8 cellular contexts compared by ENCODE assay signal in the genomic region with DNA sequence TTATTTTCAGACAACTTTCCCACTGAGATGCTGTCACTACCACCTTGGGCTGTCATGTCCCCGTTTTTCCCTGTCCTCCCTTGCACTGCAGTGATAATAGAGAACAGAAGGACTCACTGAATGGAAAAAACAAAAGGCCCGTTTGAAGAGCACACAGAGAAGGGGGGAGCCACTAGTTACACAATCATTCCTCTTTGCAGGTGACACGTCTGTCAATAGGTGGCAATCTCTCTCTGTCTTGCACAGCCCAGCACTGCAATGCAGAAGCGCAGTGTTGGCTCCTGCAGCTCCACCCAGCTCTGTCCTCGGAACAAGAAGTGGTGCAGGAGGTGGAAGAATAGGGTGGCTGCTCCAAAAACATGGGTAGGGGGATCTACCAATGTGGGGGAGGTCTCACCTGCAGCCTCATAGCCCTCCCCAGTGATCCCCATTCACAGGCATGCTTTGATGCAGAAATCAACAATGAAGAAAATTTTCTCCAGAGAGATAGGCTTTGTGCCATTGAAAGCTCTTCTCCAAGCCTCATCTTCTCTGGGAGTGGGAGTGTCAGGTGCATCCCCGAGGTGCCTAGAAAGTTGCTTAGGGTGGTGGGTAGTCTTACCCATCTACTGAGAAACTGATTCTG. TPM values are rescaled to one million over a fixed set of nuclear protein-coding genes. Genes with fewer than 3 reads are reported as not detected.
A peak's percentile ranks its signal among the peaks of the same experiment; 100 is the strongest.
DNase-seq lines count a peak whose midpoint lies in the region; ATAC-seq and TF ChIP-seq lines count a peak whose summit lies in the region.

No MANE protein-coding gene starts in this region.

- H3K9me3 Mint-ChIP-seq in activated CD4-positive, alpha-beta memory T cell treated with anti-CD3 and anti-CD28 coated beads, Interleukin-2, amount 10 ng/mL, durations not matched to agents 7 days and 5 days = no peaks in the 10 kb centered on the region
- peaks cover 2% of the 10 kb centered on the region for H3K9me3 Mint-ChIP-seq in glutamatergic neuron (ENCODE audit: unreplicated experiment)

- H3K9ac ChIP-seq in BLaER1 treated with 17β-estradiol and CSF1 and Interleukin-3, amounts not matched to agents 10 nM and 100 nM = no peak overlapping the region

- H3K27ac ChIP-seq in BLaER1 treated with 17β-estradiol and CSF1 and Interleukin-3, amounts not matched to agents 10 nM and 100 nM = no peak overlapping the region
- H3K27ac ChIP-seq in prostate gland = peak overlapping the region; percentile 72 to 78

- H3K4me1 Mint-ChIP-seq in activated CD4-positive, alpha-beta memory T cell treated with anti-CD3 and anti-CD28 coated beads, Interleukin-2, amount 10 ng/mL, durations not matched to agents 7 days and 5 days = peaks cover 19% of the 10 kb centered on the region
- peaks cover 24% of the 10 kb centered on the region for H3K4me1 Mint-ChIP-seq in glutamatergic neuron (ENCODE audit: low read depth, unreplicated experiment)

- H4K20me1 ChIP-seq in BLaER1 treated with 17β-estradiol and CSF1 and Interleukin-3, amounts not matched to agents 10 nM and 100 nM = no peaks in the 10 kb centered on the region

- TF ChIP-seq POLR2A in prostate gland (IDR thresholded peaks at IDR 0.05) = no peak

- H3K9me3 ChIP-seq in BLaER1 treated with 17β-estradiol and CSF1 and Interleukin-3, amounts not matched to agents 10 nM and 100 nM (replicated peaks in 1 of 11) = no peaks in the 10 kb centered on the region
- no peaks in the 10 kb centered on the region for H3K9me3 ChIP-seq in prostate gland

- H3K4me3 ChIP-seq in BLaER1 treated with 17β-estradiol and CSF1 and Interleukin-3, amounts not matched to agents 10 nM and 100 nM = no peak overlapping the region
- no peak overlapping the region for H3K4me3 ChIP-seq in prostate gland

- CTCF ChIA-PET in activated CD4-positive, alpha-beta memory T cell treated with anti-CD3 and anti-CD28 coated beads, Interleukin-2, amount 10 ng/mL, durations not matched to agents 7 days and 5 days (lab: Charles Lee) = interaction anchor here (1.0 to 4.6 kb wide), 9 partner anchors 69 to 612 kb away, joined by 3 to 97 read pairs (median 13); partner anchors contain the start of gene LRRC58

- peak overlapping the region in 6 of 11 experiments; percentile 3 to 14 (median 12); a peak in 3 of 22 replicates for H3K4me2 ChIP-seq in BLaER1 treated with 17β-estradiol and CSF1 and Interleukin-3, amounts not matched to agents 10 nM and 100 nM

- POLR2A ChIA-PET in activated CD4-positive, alpha-beta memory T cell treated with anti-CD3 and anti-CD28 coated beads, Interleukin-2, amount 10 ng/mL, durations not matched to agents 7 days and 5 days (lab: Charles Lee) = interaction anchor here (0.7 kb wide), 1 partner anchor 139 kb away, joined by 3 read pairs; no protein-coding TSS in a partner anchor

- intact Hi-C loops in prostate gland (cut with DNase I) = loop anchor here (2.0 to 5.0 kb wide), 4 partner anchors 88 to 327 kb away; partner anchors contain the start of gene GSK3B

- H3K27me3 ChIP-seq in BLaER1 treated with 17β-estradiol and CSF1 and Interleukin-3, amounts not matched to agents 10 nM and 100 nM = no peaks in the 10 kb centered on the region
- no peaks in the 10 kb centered on the region for H3K27me3 ChIP-seq in prostate gland (replicated peaks; ENCODE audit: insufficient read depth)

- H3K4me1 ChIP-seq in BLaER1 treated with 17β-estradiol and CSF1 and Interleukin-3, amounts not matched to agents 10 nM and 100 nM = peaks cover 14 to 25% (median 16%) of the 10 kb centered on the region in 10 experiments; a peak in 18 of 20 replicates
- peaks cover 35% of the 10 kb centered on the region for H3K4me1 ChIP-seq in prostate gland (replicated peaks)

- peak; percentile 41 for ATAC-seq in GM18520 (IDR thresholded peaks at IDR 0.05; ENCODE audit: unreplicated experiment)
- ATAC-seq in HG03103 (IDR thresholded peaks at IDR 0.05; ENCODE audit: low read depth, unreplicated experiment) = peak; percentile 50

- peaks cover 0 to 16% (median 0%) of the 10 kb centered on the region in 11 experiments; a peak in 5 of 22 replicates for H3K36me3 ChIP-seq in BLaER1 treated with 17β-estradiol and CSF1 and Interleukin-3, amounts not matched to agents 10 nM and 100 nM
- no peaks in the 10 kb centered on the region for H3K36me3 ChIP-seq in prostate gland

- WGBS in prostate gland = 12% methylated on average over 6 of the region's 6 CpGs

- H3K36me3 Mint-ChIP-seq in activated CD4-positive, alpha-beta memory T cell treated with anti-CD3 and anti-CD28 coated beads, Interleukin-2, amount 10 ng/mL, durations not matched to agents 7 days and 5 days (ENCODE audit: low read depth) = no peaks in the 10 kb centered on the region
- peaks cover 5% of the 10 kb centered on the region for H3K36me3 Mint-ChIP-seq in glutamatergic neuron (ENCODE audit: unreplicated experiment)

- H3K4me3 Mint-ChIP-seq in activated CD4-positive, alpha-beta memory T cell treated with anti-CD3 and anti-CD28 coated beads, Interleukin-2, amount 10 ng/mL, durations not matched to agents 7 days and 5 days = no peak overlapping the region
- no peak overlapping the region for H3K4me3 Mint-ChIP-seq in glutamatergic neuron (ENCODE audit: unreplicated experiment)

- DNase-seq in NCI-H2107 (lab: John Stamatoyannopoulos, UW) (peak; percentile 64), glutamatergic neuron (peak; percentile 42), prostate gland (ENCODE audit: low spot score) (peak; percentile 72), hepatic stellate cell (ENCODE audit: low spot score) (no peak)
- peak; percentile 35 for DNase-seq in activated CD4-positive, alpha-beta memory T cell treated with anti-CD3 and anti-CD28 coated beads, Interleukin-2, amount 10 ng/mL, durations not matched to agents 7 days and 5 days

- TF ChIP-seq CTCF in glutamatergic neuron (IDR thresholded peaks at IDR 0.05; ENCODE audit: partially characterized antibody, unreplicated experiment) (no peak), prostate gland (IDR thresholded peaks at IDR 0.05) (peak in 3 of 4 experiments; percentile 61 to 73 (median 69))

- no peak overlapping the region for H3K27ac Mint-ChIP-seq in activated CD4-positive, alpha-beta memory T cell treated with anti-CD3 and anti-CD28 coated beads, Interleukin-2, amount 10 ng/mL, durations not matched to agents 7 days and 5 days
- peak overlapping the region; percentile 38 for H3K27ac Mint-ChIP-seq in glutamatergic neuron (ENCODE audit: unreplicated experiment)

- H3K27me3 Mint-ChIP-seq in activated CD4-positive, alpha-beta memory T cell treated with anti-CD3 and anti-CD28 coated beads, Interleukin-2, amount 10 ng/mL, durations not matched to agents 7 days and 5 days = peaks cover 6% of the 10 kb centered on the region
- H3K27me3 Mint-ChIP-seq in glutamatergic neuron (ENCODE audit: unreplicated experiment) = no peaks in the 10 kb centered on the region

RNA-seq across cellular contexts. Expression of gene FSTL1, which starts 31.8 kb away (rescaled TPM):
- total RNA-seq in activated CD4-positive, alpha-beta memory T cell treated with anti-CD3 and anti-CD28 coated beads, Interleukin-2, amount 10 ng/mL, durations not matched to agents 7 days and 5 days = under 1 TPM; 0.30 to 0.35 TPM
- total RNA-seq in glutamatergic neuron (ENCODE audit: unreplicated experiment) (206 TPM), prostate gland (100 to 1,000 TPM; 212 to 265 TPM)

Comparison
In these comparisons a context has a peak if more than half of its experiments do, and no peak if none do; other contexts are left out.
1. H3K27ac ChIP-seq: peak in prostate gland (2 of 2); none in BLaER1 treated with 17β-estradiol and CSF1 and Interleukin-3, amounts not matched to agents 10 nM and 100 nM (0 of 11).
2. RNA of gene FSTL1, which starts 31.8 kb away (total RNA-seq): 212 to 265 TPM in prostate gland and 206 TPM in glutamatergic neuron (single experiment); 0.30 to 0.35 TPM in activated CD4-positive, alpha-beta memory T cell treated with anti-CD3 and anti-CD28 coated beads, Interleukin-2, amount 10 ng/mL, durations not matched to agents 7 days and 5 days; every median in the first group is over 100 times any median in the second.